Comparison of ENCODE assay signal across 16 cellular contexts in the genomic region with DNA sequence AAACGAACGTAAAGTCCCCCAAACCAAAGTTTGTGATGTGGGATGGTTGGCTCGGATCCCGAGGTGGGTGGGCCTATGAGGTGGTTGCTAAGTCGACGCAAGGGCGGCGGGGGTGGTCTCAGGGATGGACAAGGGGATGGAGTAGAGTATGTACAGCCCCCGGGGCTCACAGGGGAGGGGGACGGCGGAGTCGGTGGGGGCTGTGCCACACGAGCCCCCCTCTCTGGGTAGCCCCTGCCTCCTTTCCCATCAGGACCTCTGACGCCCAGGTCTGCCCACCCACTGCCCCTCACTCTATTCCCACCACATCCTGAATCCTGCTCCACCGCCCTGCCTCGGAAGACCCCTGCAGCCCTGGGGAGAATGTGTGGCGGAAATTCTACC. TPM values are rescaled to one million over a fixed set of nuclear protein-coding genes. Genes with fewer than 3 reads are reported as not detected.
DNase-seq lines count a peak whose midpoint lies in the region; ATAC-seq and TF ChIP-seq lines count a peak whose summit lies in the region.
"Had no signal": no experiment of that assay in that cellular context is flagged by ENCODE, and none has a peak within 500 bp of the region (broad histone marks: within the 10 kb centered on the region; RNA-seq: fewer than 3 reads in every experiment).

No MANE protein-coding gene starts in this region.

- no peak for DNase-seq in breast epithelium (ENCODE audit: low spot score in 2 of 2)
- DNase-seq in MCF 10A (ENCODE audit: unreplicated experiment) = no peak
- DNase-seq in esophagus muscularis mucosa (ENCODE audit: extremely low spot score) = no peak
- peak in 4 of 5 donors; percentile 40 to 70 (median 56) for DNase-seq in ovary
- DNase-seq in foreskin fibroblast = no peak
- DNase-seq in NCI-H226 = no peak
- DNase-seq in type B pancreatic cell (ENCODE audit: extremely low spot score, unreplicated experiment) = no peak
- DNase-seq: DMS53, KBM-7, NCI-H1092 treated with DMSO at 0.1 percent for 48 hours, NCI-H187, NCI-H2171, NCI-H510A treated with DMSO at 0.1 percent for 48 hours had no signal

- WGBS in esophagus muscularis mucosa = 56% methylated on average over 17 of the region's 17 CpGs
- WGBS in ovary, 3 donors = 37 to 47% (median 38%) methylated on average over 15 to 17 of the region's 17 CpGs

- no TSS peak for BruUV-seq in MCF 10A (replicated peaks; lab: Mats Ljungman, UMichigan)

- TF ChIP-seq POLR2A in breast epithelium (IDR thresholded peaks at IDR 0.05) = no peak
- no peak for TF ChIP-seq POLR2A in esophagus muscularis mucosa (IDR thresholded peaks at IDR 0.05; ENCODE audit: low read depth)
- no peak for TF ChIP-seq POLR2A in ovary (IDR thresholded peaks at IDR 0.05)

- H3K36me3 Mint-ChIP-seq in MCF 10A (ENCODE audit: insufficient read depth, unreplicated experiment) (peaks cover 53% of the 10 kb centered on the region), type B pancreatic cell (peaks cover 6% of the 10 kb centered on the region)

- no peaks in the 10 kb centered on the region for H3K27me3 ChIP-seq in breast epithelium
- H3K27me3 ChIP-seq in esophagus muscularis mucosa = no peaks in the 10 kb centered on the region
- no peaks in the 10 kb centered on the region for H3K27me3 ChIP-seq in ovary

- intact Hi-C loops in breast epithelium (cut with DNase I; ENCODE audit: low total_unique reads) (no loop called here), MCF 10A (cut with micrococcal nuclease) (no loop called here), esophagus muscularis mucosa (cut with DNase I) (no loop called here), ovary (cut with DNase I) (no loop called here)

- H3K9me3 ChIP-seq in breast epithelium (no peaks in the 10 kb centered on the region), esophagus muscularis mucosa (no peaks in the 10 kb centered on the region), ovary (no peaks in the 10 kb centered on the region)

- H3K27ac ChIP-seq in breast epithelium (peak overlapping the region; percentile 60 to 69), esophagus muscularis mucosa (replicated peaks in 1 of 4) (peak overlapping the region; percentile 60 to 71 (median 66)), ovary (no peak overlapping the region)
- H3K27ac ChIP-seq: C4-2B had no signal

- H3K27ac Mint-ChIP-seq in MCF 10A (ENCODE audit: low read depth, unreplicated experiment) = no peak overlapping the region
- H3K27ac Mint-ChIP-seq in type B pancreatic cell = no peak overlapping the region

- H3K27me3 Mint-ChIP-seq in MCF 10A (ENCODE audit: insufficient read depth, unreplicated experiment) (no peaks in the 10 kb centered on the region), type B pancreatic cell (no peaks in the 10 kb centered on the region)

- peaks cover 0 to 7% of the 10 kb centered on the region in 2 donors for H3K4me1 ChIP-seq in breast epithelium
- H3K4me1 ChIP-seq in esophagus muscularis mucosa = peaks cover 9 to 36% (median 35%) of the 10 kb centered on the region in 4 donors
- H3K4me1 ChIP-seq in ovary (ENCODE audit: insufficient read depth) = peaks cover 6% of the 10 kb centered on the region

- ATAC-seq in GM21423 (IDR thresholded peaks at IDR 0.05; ENCODE audit: unreplicated experiment) = no peak
- ATAC-seq: GM12878 had no signal

- H3K4me3 Mint-ChIP-seq in MCF 10A (ENCODE audit: unreplicated experiment) = no peak overlapping the region
- no peak overlapping the region for H3K4me3 Mint-ChIP-seq in type B pancreatic cell

- H3K9me3 Mint-ChIP-seq in MCF 10A (ENCODE audit: unreplicated experiment) (no peaks in the 10 kb centered on the region), type B pancreatic cell (no peaks in the 10 kb centered on the region)

- H3K36me3 ChIP-seq in breast epithelium (peaks cover 16% of the 10 kb centered on the region), esophagus muscularis mucosa (peaks cover 36 to 46% (median 39%) of the 10 kb centered on the region in 4 donors), ovary (no peaks in the 10 kb centered on the region)

- no peaks in the 10 kb centered on the region for H3K4me1 Mint-ChIP-seq in MCF 10A (ENCODE audit: insufficient read depth, unreplicated experiment)
- H3K4me1 Mint-ChIP-seq in type B pancreatic cell (ENCODE audit: unreplicated experiment) = no peaks in the 10 kb centered on the region

- H3K4me3 ChIP-seq in breast epithelium = no peak overlapping the region
- no peak overlapping the region for H3K4me3 ChIP-seq in esophagus muscularis mucosa
- H3K4me3 ChIP-seq in ovary = no peak overlapping the region
- no peak overlapping the region for H3K4me3 ChIP-seq in foreskin fibroblast (ENCODE audit: low read depth in 1 of 2, low read length in 2 of 2)
- H3K4me3 ChIP-seq: GM12878 had no signal

- CTCF ChIA-PET in MCF 10A (lab: Yijun Ruan, JAX) = interaction anchor here (1.0 kb wide), 1 partner anchor 7 kb away, joined by 4 read pairs; no protein-coding TSS in a partner anchor

- POLR2A ChIA-PET in MCF 10A (lab: Yijun Ruan, JAX) = no interaction called here

- TF ChIP-seq EP300 in esophagus muscularis mucosa (IDR thresholded peaks at IDR 0.05) (no peak), ovary (IDR thresholded peaks at IDR 0.05) (no peak)

- no peak for TF ChIP-seq CTCF in breast epithelium (IDR thresholded peaks at IDR 0.05)
- no peak for TF ChIP-seq CTCF in MCF 10A (IDR thresholded peaks at IDR 0.05; ENCODE audit: unreplicated experiment)
- no peak for TF ChIP-seq CTCF in esophagus muscularis mucosa (IDR thresholded peaks at IDR 0.05)
- TF ChIP-seq CTCF in ovary (IDR thresholded peaks at IDR 0.05) = no peak
- TF ChIP-seq CTCF in foreskin fibroblast (IDR thresholded peaks at IDR 0.05; ENCODE audit: low read depth, low read length) = no peak
- TF ChIP-seq CTCF in type B pancreatic cell (conservative IDR thresholded peaks at IDR 0.05) = no peak

RNA-seq across cellular contexts. Expression of a gene that starts 15.2 kb away (rescaled TPM):
- total RNA-seq in breast epithelium (10 to 100 TPM in 1 of 3 donors, 1 to 10 TPM in 1, under 1 TPM in 1; 0.64 to 37.9 (median 7.5) TPM), MCF 10A (2022) (not detected in 2 replicates), esophagus muscularis mucosa (1 to 10 TPM; 1.7 to 4.7 (median 3.4) TPM), ovary (1 to 10 TPM in 6 of 7 donors, under 1 TPM in 1; 0.91 to 4.0 (median 1.9) TPM), type B pancreatic cell (ENCODE audit: low replicate concordance) (0.40 TPM in 1 of 2 replicates, not detected in the other)
- polyA plus RNA-seq in ovary = 1 to 10 TPM in 1 of 2 donors, under 1 TPM in 1; 0.88 to 1.8 TPM
- total RNA-seq: GM12878 had no signal

RNA-seq across cellular contexts. Expression of a gene that starts 24.3 kb away (rescaled TPM):
- total RNA-seq in breast epithelium (10 to 100 TPM in 2 of 3 donors, 1 to 10 TPM in 1; 9.4 to 28.8 (median 22.8) TPM), MCF 10A (2022) (75.8 and 78.7 TPM in 2 replicates), esophagus muscularis mucosa (100 to 1,000 TPM in 2 of 4 donors, 10 to 100 TPM in 2; 74.9 to 238 (median 130) TPM), ovary (10 to 100 TPM; 19.6 to 93.5 (median 40.2) TPM), type B pancreatic cell (ENCODE audit: low replicate concordance) (92.2 and 118 TPM in 2 replicates)
- 10 to 100 TPM in 1 of 2 donors, 1 to 10 TPM in 1; 8.4 to 52.5 TPM for polyA plus RNA-seq in ovary

Comparison
In these comparisons a context has a peak if more than half of its experiments do, and no peak if none do; other contexts are left out.
1. DNase-seq: peak in ovary (4 of 5); none in breast epithelium (0 of 2), MCF 10A (single experiment), esophagus muscularis mucosa (single experiment), foreskin fibroblast (0 of 2), NCI-H226 (single experiment) and type B pancreatic cell (single experiment).
2. H3K27ac ChIP-seq: peak in breast epithelium (2 of 2) and esophagus muscularis mucosa (4 of 4); none in ovary (0 of 2).